ENCODE assay signal across 18 cellular contexts in the genomic region with DNA sequence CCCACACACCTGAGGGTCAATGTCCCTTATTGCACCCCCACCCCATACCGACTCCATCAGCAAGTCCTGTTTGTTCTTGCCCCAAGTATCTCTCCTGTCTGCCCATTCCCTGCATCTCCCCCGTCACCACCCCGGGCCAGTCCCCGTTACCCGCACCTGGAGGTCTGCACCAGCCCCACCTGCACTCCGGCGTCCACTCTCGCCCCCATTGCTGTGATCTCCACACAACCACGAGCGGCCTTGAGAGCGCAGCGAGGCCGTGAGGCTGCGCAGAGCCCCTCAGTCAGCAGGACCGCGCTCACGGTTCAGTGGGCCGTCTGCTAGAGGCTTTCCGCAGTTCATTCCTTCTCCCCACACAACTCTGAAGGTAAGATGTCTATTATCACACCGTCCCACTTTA.
"Had no signal": no experiment of that assay in that cellular context is flagged by ENCODE, and none has a peak within 500 bp of the region (broad histone marks: within the 10 kb centered on the region; RNA-seq: fewer than 3 reads in every experiment).

No MANE protein-coding gene starts in this region.

- H3K4me3 ChIP-seq: adrenal gland, colonic mucosa, left ventricle myocardium inferior, prostate gland, stomach, thyroid gland, uterus had no signal

- H3K4me1 ChIP-seq: adrenal gland, colonic mucosa, foreskin keratinocyte, left ventricle myocardium inferior, prostate gland, uterus had no signal

- H3K9me3 Mint-ChIP-seq: activated CD4-positive, alpha-beta memory T cell treated with anti-CD3 and anti-CD28 coated beads for 36 hours; activated naive CD4-positive, alpha-beta T cell treated with anti-CD3 and anti-CD28 coated beads, Interleukin-2, amount 50 U/mL, for 24 hours; T-cell had no signal

- H3K27me3 ChIP-seq: colonic mucosa, thyroid gland, uterus had no signal

- H3K36me3 Mint-ChIP-seq: activated CD4-positive, alpha-beta memory T cell treated with anti-CD3 and anti-CD28 coated beads for 36 hours; activated CD8-positive, alpha-beta memory T cell treated with anti-CD3 and anti-CD28 coated beads, Interleukin-2, amount 10 ng/mL, durations not matched to agents 7 days and 5 days; activated naive CD4-positive, alpha-beta T cell treated with anti-CD3 and anti-CD28 coated beads, Interleukin-2, amount 50 U/mL, for 24 hours; naive B cell; T-cell had no signal

- H3K27ac ChIP-seq: adrenal gland, colonic mucosa, foreskin keratinocyte, left ventricle myocardium inferior, prostate gland, stomach, thyroid gland, uterus, VCaP had no signal

- H3K36me3 ChIP-seq: adrenal gland, colonic mucosa, left ventricle myocardium inferior, prostate gland, stomach, thyroid gland, uterus had no signal

- DNase-seq: activated CD4-positive, alpha-beta memory T cell treated with anti-CD3 and anti-CD28 coated beads for 36 hours; activated CD4-positive, alpha-beta T cell treated with anti-CD3 and anti-CD28 coated beads for 1 hour; activated CD8-positive, alpha-beta memory T cell treated with anti-CD3 and anti-CD28 coated beads, Interleukin-2, amount 10 ng/mL, durations not matched to agents 7 days and 5 days; activated T-cell treated with anti-CD3 and anti-CD28 coated beads, Interleukin-2, amount 50 U/mL, for 1 hour; colonic mucosa; effector CD4-positive, alpha-beta T cell; foreskin keratinocyte; glutamatergic neuron; left ventricle myocardium inferior; naive B cell; stomach; T-cell; uterus had no signal

- H3K27me3 Mint-ChIP-seq: activated CD4-positive, alpha-beta memory T cell treated with anti-CD3 and anti-CD28 coated beads for 36 hours; activated CD8-positive, alpha-beta memory T cell treated with anti-CD3 and anti-CD28 coated beads, Interleukin-2, amount 10 ng/mL, durations not matched to agents 7 days and 5 days; activated naive CD4-positive, alpha-beta T cell treated with anti-CD3 and anti-CD28 coated beads, Interleukin-2, amount 50 U/mL, for 24 hours; T-cell had no signal

- H3K4me3 Mint-ChIP-seq: activated CD4-positive, alpha-beta memory T cell treated with anti-CD3 and anti-CD28 coated beads for 36 hours; activated CD8-positive, alpha-beta memory T cell treated with anti-CD3 and anti-CD28 coated beads, Interleukin-2, amount 10 ng/mL, durations not matched to agents 7 days and 5 days; activated naive CD4-positive, alpha-beta T cell treated with anti-CD3 and anti-CD28 coated beads, Interleukin-2, amount 50 U/mL, for 24 hours; T-cell had no signal

- ATAC-seq: activated CD8-positive, alpha-beta memory T cell treated with anti-CD3 and anti-CD28 coated beads, Interleukin-2, amount 10 ng/mL, durations not matched to agents 7 days and 5 days; T-cell had no signal

- H3K9me3 ChIP-seq: adrenal gland, colonic mucosa, left ventricle myocardium inferior, prostate gland, stomach, thyroid gland, uterus had no signal

- H3K27ac Mint-ChIP-seq: activated CD8-positive, alpha-beta memory T cell treated with anti-CD3 and anti-CD28 coated beads, Interleukin-2, amount 10 ng/mL, durations not matched to agents 7 days and 5 days; activated naive CD4-positive, alpha-beta T cell treated with anti-CD3 and anti-CD28 coated beads, Interleukin-2, amount 50 U/mL, for 24 hours had no signal
